8 cellular contexts compared by ENCODE assay signal in the genomic region with DNA sequence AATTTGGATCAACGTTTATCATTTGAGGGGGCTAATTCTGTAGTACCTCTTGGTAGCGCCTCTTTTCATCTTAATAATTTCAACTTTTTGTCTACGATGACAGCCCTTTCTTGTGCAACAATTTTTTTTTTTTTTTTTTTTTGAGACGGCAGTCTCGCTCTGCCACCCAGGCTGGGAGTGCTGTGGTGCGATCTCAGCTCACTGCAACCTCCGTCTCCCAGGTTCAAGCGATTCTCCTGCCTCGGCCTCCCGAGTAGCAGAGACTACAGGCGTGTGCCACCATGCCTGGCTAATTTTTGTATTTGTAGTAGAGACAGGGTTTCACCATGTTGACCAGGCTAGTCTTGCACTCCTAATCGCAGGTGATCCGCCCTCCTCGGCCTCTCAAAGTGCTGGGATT. TPM values are rescaled to one million over a fixed set of nuclear protein-coding genes. Genes with fewer than 3 reads are reported as not detected.
DNase-seq lines count a peak whose midpoint lies in the region; ATAC-seq and TF ChIP-seq lines count a peak whose summit lies in the region.
"Not testable (repeated sequence)": the region's sequence is repeated elsewhere in the genome, so short reads cannot be mapped to it uniquely, and the experiment has no call there.

No MANE protein-coding gene starts in this region.

- H3K27me3 Mint-ChIP-seq in activated T-helper 1 cell treated with anti-CD3 and anti-CD28 coated beads, Interleukin-12 subunit alpha, Interleukin-12 subunit beta, Interleukin-2, Interleukin-4 antibody, amounts not matched to agents 30 ng/mL and 10 ng/mL and 1 ng/mL, durations not matched to agents 14 hours and 24 hours and 36 hours (ENCODE audit: insufficient read depth); nephron (ENCODE audit: low read depth); stimulated activated naive CD8-positive, alpha-beta T cell treated with anti-CD3 and anti-CD28 coated beads, Interleukin-15, Interleukin-2, amounts not matched to agents 100 ng/mL and 50 ng/mL, for 24 hours: not testable (repeated sequence)

- H3K36me3 Mint-ChIP-seq in activated T-helper 1 cell treated with anti-CD3 and anti-CD28 coated beads, Interleukin-12 subunit alpha, Interleukin-12 subunit beta, Interleukin-2, Interleukin-4 antibody, amounts not matched to agents 30 ng/mL and 10 ng/mL and 1 ng/mL, durations not matched to agents 14 hours and 24 hours and 36 hours (ENCODE audit: low read depth) = peaks cover 16% of the 10 kb centered on the region
- peaks cover 11% of the 10 kb centered on the region for H3K36me3 Mint-ChIP-seq in nephron (ENCODE audit: low read depth)
- H3K36me3 Mint-ChIP-seq in stimulated activated naive CD8-positive, alpha-beta T cell treated with anti-CD3 and anti-CD28 coated beads, Interleukin-15, Interleukin-2, amounts not matched to agents 100 ng/mL and 50 ng/mL, for 24 hours (ENCODE audit: low read depth) = peaks cover 34% of the 10 kb centered on the region

- H3K27ac ChIP-seq in C4-2B = peak overlapping the region; percentile 77
- peak overlapping the region in 53 of 59 donors; percentile 77 to 99 (median 96) for H3K27ac ChIP-seq in dorsolateral prefrontal cortex

- intact Hi-C loops in activated T-helper 1 cell treated with anti-CD3 and anti-CD28 coated beads, Interleukin-12 subunit alpha, Interleukin-12 subunit beta, Interleukin-2, Interleukin-4 antibody, amounts not matched to agents 30 ng/mL and 10 ng/mL and 1 ng/mL, durations not matched to agents 14 hours and 24 hours and 36 hours (cut with micrococcal nuclease) = loop anchor here (2.0 to 10.0 kb wide), 8 partner anchors 277 to 1806 kb away; partner anchors contain the start of genes CCNG2 and STBD1
- intact Hi-C loops in dorsolateral prefrontal cortex (cut with DNase I) = not testable (repeated sequence)

- H3K27ac Mint-ChIP-seq in activated T-helper 1 cell treated with anti-CD3 and anti-CD28 coated beads, Interleukin-12 subunit alpha, Interleukin-12 subunit beta, Interleukin-2, Interleukin-4 antibody, amounts not matched to agents 30 ng/mL and 10 ng/mL and 1 ng/mL, durations not matched to agents 14 hours and 24 hours and 36 hours = peak overlapping the region; percentile 94
- H3K27ac Mint-ChIP-seq in nephron = peak overlapping the region; percentile 100
- H3K27ac Mint-ChIP-seq in stimulated activated naive CD8-positive, alpha-beta T cell treated with anti-CD3 and anti-CD28 coated beads, Interleukin-15, Interleukin-2, amounts not matched to agents 100 ng/mL and 50 ng/mL, for 24 hours = peak overlapping the region; percentile 99

- not testable (repeated sequence) for TF ChIP-seq CTCF in C4-2B (conservative IDR thresholded peaks at IDR 0.05); dorsolateral prefrontal cortex (IDR thresholded peaks at IDR 0.05 in 54 of 56, conservative IDR thresholded peaks at IDR 0.05 in 2 of 56; ENCODE audit: low read depth in 1 of 56, partially characterized antibody in 56 of 56); nephron (IDR thresholded peaks at IDR 0.05; ENCODE audit: unreplicated experiment in 3 of 3)

- H3K4me3 ChIP-seq in dorsolateral prefrontal cortex = peak overlapping the region; percentile 56 to 95 (median 81)
- peak overlapping the region; percentile 82 for H3K4me3 ChIP-seq in iPS-11a (ENCODE audit: low read depth, low read length)

- H3K4me1 Mint-ChIP-seq in activated T-helper 1 cell treated with anti-CD3 and anti-CD28 coated beads, Interleukin-12 subunit alpha, Interleukin-12 subunit beta, Interleukin-2, Interleukin-4 antibody, amounts not matched to agents 30 ng/mL and 10 ng/mL and 1 ng/mL, durations not matched to agents 14 hours and 24 hours and 36 hours (ENCODE audit: low read depth) = peaks cover 42% of the 10 kb centered on the region
- peaks cover 22% of the 10 kb centered on the region for H3K4me1 Mint-ChIP-seq in nephron
- peaks cover 67% of the 10 kb centered on the region for H3K4me1 Mint-ChIP-seq in stimulated activated naive CD8-positive, alpha-beta T cell treated with anti-CD3 and anti-CD28 coated beads, Interleukin-15, Interleukin-2, amounts not matched to agents 100 ng/mL and 50 ng/mL, for 24 hours (ENCODE audit: low read depth)

- H3K9me3 Mint-ChIP-seq in activated T-helper 1 cell treated with anti-CD3 and anti-CD28 coated beads, Interleukin-12 subunit alpha, Interleukin-12 subunit beta, Interleukin-2, Interleukin-4 antibody, amounts not matched to agents 30 ng/mL and 10 ng/mL and 1 ng/mL, durations not matched to agents 14 hours and 24 hours and 36 hours; nephron; stimulated activated naive CD8-positive, alpha-beta T cell treated with anti-CD3 and anti-CD28 coated beads, Interleukin-15, Interleukin-2, amounts not matched to agents 100 ng/mL and 50 ng/mL, for 24 hours: not testable (repeated sequence)

- peak; percentile 3 for ATAC-seq in HG03280 (IDR thresholded peaks at IDR 0.05; ENCODE audit: unreplicated experiment)

- H3K4me3 Mint-ChIP-seq in activated T-helper 1 cell treated with anti-CD3 and anti-CD28 coated beads, Interleukin-12 subunit alpha, Interleukin-12 subunit beta, Interleukin-2, Interleukin-4 antibody, amounts not matched to agents 30 ng/mL and 10 ng/mL and 1 ng/mL, durations not matched to agents 14 hours and 24 hours and 36 hours = peak overlapping the region; percentile 90
- H3K4me3 Mint-ChIP-seq in nephron = peak overlapping the region; percentile 93 to 96 (median 94)
- peak overlapping the region; percentile 94 for H3K4me3 Mint-ChIP-seq in stimulated activated naive CD8-positive, alpha-beta T cell treated with anti-CD3 and anti-CD28 coated beads, Interleukin-15, Interleukin-2, amounts not matched to agents 100 ng/mL and 50 ng/mL, for 24 hours

- H3K27me3 ChIP-seq in dorsolateral prefrontal cortex = not testable (repeated sequence)

- DNase-seq in RKO (ENCODE audit: low spot score) = peak; percentile 37
- DNase-seq in activated T-helper 1 cell treated with anti-CD3 and anti-CD28 coated beads, Interleukin-12 subunit alpha, Interleukin-12 subunit beta, Interleukin-2, Interleukin-4 antibody, amounts not matched to agents 30 ng/mL and 10 ng/mL and 1 ng/mL, durations not matched to agents 14 hours and 24 hours and 36 hours (ENCODE audit: low spot score); dorsolateral prefrontal cortex: not testable (repeated sequence)

RNA-seq across cellular contexts. Expression of gene MRPL1, which starts 0.7 kb away (rescaled TPM):
- 72.7 and 75.0 TPM in 2 replicates for total RNA-seq in activated T-helper 1 cell treated with anti-CD3 and anti-CD28 coated beads, Interleukin-12 subunit alpha, Interleukin-12 subunit beta, Interleukin-2, Interleukin-4 antibody, amounts not matched to agents 30 ng/mL and 10 ng/mL and 1 ng/mL, durations not matched to agents 14 hours and 24 hours and 36 hours
- total RNA-seq in dorsolateral prefrontal cortex = 10 to 100 TPM; 11.6 to 51.3 (median 28.4) TPM

RNA-seq across cellular contexts. Expression of gene CNOT6L, which starts 44.2 kb away (rescaled TPM):
- total RNA-seq in activated T-helper 1 cell treated with anti-CD3 and anti-CD28 coated beads, Interleukin-12 subunit alpha, Interleukin-12 subunit beta, Interleukin-2, Interleukin-4 antibody, amounts not matched to agents 30 ng/mL and 10 ng/mL and 1 ng/mL, durations not matched to agents 14 hours and 24 hours and 36 hours = 119 and 121 TPM in 2 replicates
- total RNA-seq in dorsolateral prefrontal cortex = 10 to 100 TPM; 35.2 to 61.6 (median 47.7) TPM
